Comparison of ENCODE assay signal across 10 cellular contexts in genomic region chr1:6083801-6084467, GRCh38. TPM values are rescaled to one million over a fixed set of nuclear protein-coding genes. Genes with fewer than 3 reads are reported as not detected.
DNase-seq lines count a peak whose midpoint lies in the region; FAIRE-seq and TF ChIP-seq lines count a peak whose summit lies in the region.
"Had no signal": no experiment of that assay in that cellular context is flagged by ENCODE, and none has a peak within 500 bp of the region (broad histone marks: within the 10 kb centered on the region; RNA-seq: fewer than 3 reads in every experiment).

No MANE protein-coding gene starts in this region.

- H4K91ac ChIP-seq in H1 (replicated peaks; ENCODE audit: insufficient read length, low read length) (no peak overlapping the region), neuronal stem cell (ENCODE audit: low read depth, low read length, poor library complexity) (no peak overlapping the region)

- no peaks in the 10 kb centered on the region for H3K23me2 ChIP-seq in H1 (ENCODE audit: low read depth, low read length)

- H3K14ac ChIP-seq in H1 (ENCODE audit: insufficient read length) (no peak overlapping the region), neuronal stem cell (ENCODE audit: low read length) (peak overlapping the region; percentile 57)

- H3K23ac ChIP-seq in H1 (ENCODE audit: insufficient read length) (no peak overlapping the region), neuronal stem cell (ENCODE audit: low read depth, low read length, poor library complexity) (no peak overlapping the region)

- H4K8ac ChIP-seq in H1 (ENCODE audit: extremely low read depth, insufficient read depth, low read length): no peak overlapping the region
- H4K8ac ChIP-seq in neuronal stem cell (ENCODE audit: low read depth, low read length): no peak overlapping the region

- H3K36me3 ChIP-seq in MG63: no peaks in the 10 kb centered on the region
- H3K36me3 ChIP-seq in H1 (ENCODE audit: control insufficient read depth in 2 of 4, insufficient read depth in 4 of 4, low read length in 3 of 4): no peaks in the 10 kb centered on the region
- H3K36me3 ChIP-seq in neuronal stem cell (replicated peaks in 1 of 2; ENCODE audit: control insufficient read depth in 2 of 2, insufficient read depth in 2 of 2, low read length in 2 of 2): no peaks in the 10 kb centered on the region

- no peak overlapping the region for H2BK120ac ChIP-seq in H1 (replicated peaks; ENCODE audit: low read depth, low read length)
- no peak overlapping the region for H2BK120ac ChIP-seq in neuronal stem cell (ENCODE audit: low read depth, low read length)

- DNase-seq in Ammon's horn (ENCODE audit: low spot score) (peak; percentile 48), MG63 (peak; percentile 58), H1 (ENCODE audit: low read depth in 1 of 2, low spot score in 2 of 2) (no peak), neuronal stem cell (ENCODE audit: low spot score) (no peak), NCI-H187 treated with DMSO at 0.1 percent for 48 hours (lab: John Stamatoyannopoulos, UW) (no peak), NOMO-1 (lab: John Stamatoyannopoulos, UW; ENCODE audit: unreplicated experiment in 2 of 2) (no peak), SHP77 treated with DMSO at 0.1 percent for 48 hours (lab: John Stamatoyannopoulos, UW) (no peak)
- no peak for DNase-seq in activated CD4-positive, alpha-beta T cell treated with anti-CD3 and anti-CD28 coated beads, Interleukin-2, amount 50 U/mL, for 1 hour
- DNase-seq: activated CD4-positive, alpha-beta T cell treated with anti-CD3 and anti-CD28 coated beads for 48 hours; stimulated activated CD4-positive, alpha-beta T cell treated with anti-CD3 and anti-CD28 coated beads, Interleukin-2, amount 100 ng/mL, for 48 hours had no signal

- no peak for TF ChIP-seq POLR2A in H1 (IDR thresholded peaks at IDR 0.05; ENCODE audit: control extremely low read depth in 1 of 2, low read depth in 2 of 2, low read length in 2 of 2)

- H3K4me2 ChIP-seq in H1 (ENCODE audit: insufficient read depth in 1 of 2, low read depth in 2 of 2, low read length in 2 of 2): no peak overlapping the region
- no peak overlapping the region for H3K4me2 ChIP-seq in neuronal stem cell (ENCODE audit: insufficient read depth, low read length, poor library complexity, severe bottlenecking)

- H3K27me3 ChIP-seq in MG63: no peaks in the 10 kb centered on the region
- 0 out of 7 replicates have a peak, but pooled peaks cover 0 to 2% (median 0%) of the 10 kb centered on the region in 4 experiments for H3K27me3 ChIP-seq in H1 (replicated peaks in 1 of 4; ENCODE audit: control insufficient read depth in 3 of 4, extremely low read depth in 1 of 4, insufficient read depth in 3 of 4, low read length in 3 of 4)
- H3K27me3 ChIP-seq in neuronal stem cell (ENCODE audit: control insufficient read depth in 3 of 3, insufficient read depth in 3 of 3, low read depth in 1 of 3, low read length in 3 of 3): peaks cover 0 to 47% (median 0%) of the 10 kb centered on the region in 3 experiments

- no peaks in the 10 kb centered on the region for H4K20me1 ChIP-seq in H1 (replicated peaks in 1 of 2; ENCODE audit: control insufficient read depth in 1 of 2, insufficient read depth in 2 of 2, low read length in 2 of 2)

- 0 out of 2 replicates have a peak overlapping the region, but pooled peaks have one; percentile 35 for H2BK5ac ChIP-seq in H1 (ENCODE audit: low read depth, low read length)
- no peak overlapping the region for H2BK5ac ChIP-seq in neuronal stem cell (ENCODE audit: low read length)

- no peak for TF ChIP-seq RAD21 in H1 (IDR thresholded peaks at IDR 0.05 in 1 of 2, conservative IDR thresholded peaks at IDR 0.05 in 1 of 2; ENCODE audit: low read depth in 2 of 2, low read length in 2 of 2)

- 77% methylated on average over 12 of the region's 12 CpGs; no CpG with 5 or more reads in 1 of the 2 experiments for WGBS in H1 (ENCODE audit: extremely low coverage in 1 of 2, insufficient coverage in 1 of 2, insufficient read length in 1 of 2, insufficient replicate concordance in 2 of 2, low coverage in 1 of 2, low lambda C conversion rate in 2 of 2, missing lambda C conversion rate in 1 of 2), 2 experiments
- no CpG with 5 or more reads among the region's 12 CpGs for WGBS in neuronal stem cell (ENCODE audit: extremely low coverage in 2 of 2, insufficient read length in 2 of 2, insufficient replicate concordance in 1 of 2), 2 donors

- POLR2A ChIA-PET in H1 (lab: Charles Lee; ENCODE audit: partially characterized antibody): interaction anchor here (1.0 kb wide), 1 partner anchor 10 kb away, joined by 3 read pairs; no protein-coding TSS in a partner anchor

- H3K4me1 ChIP-seq in H1 (replicated peaks in 1 of 4; ENCODE audit: control insufficient read depth in 3 of 4, insufficient read depth in 4 of 4, low read length in 3 of 4): peaks cover 0 to 5% (median 2%) of the 10 kb centered on the region in 4 experiments; a peak in 3 of 7 replicates
- peaks cover 0 to 20% of the 10 kb centered on the region in 2 donors for H3K4me1 ChIP-seq in neuronal stem cell (ENCODE audit: control insufficient read depth in 2 of 2, insufficient read depth in 1 of 2, low read depth in 1 of 2, low read length in 2 of 2)

- H3K79me1 ChIP-seq in H1 (ENCODE audit: low read depth, low read length) (no peaks in the 10 kb centered on the region), neuronal stem cell (ENCODE audit: low read depth, low read length) (no peaks in the 10 kb centered on the region)

- CTCF ChIA-PET in H1 (lab: Charles Lee; ENCODE audit: partially characterized antibody): interaction anchor here (0.8 to 5.9 kb wide), 14 partner anchors 10 to 265 kb away, joined by 3 to 38 read pairs (median 6); no protein-coding TSS in a partner anchor

- TF ChIP-seq EP300 in H1 (IDR thresholded peaks at IDR 0.05; ENCODE audit: borderline replicate concordance in 1 of 2, low read depth in 2 of 2, low read length in 2 of 2): no peak

- no peaks in the 10 kb centered on the region for H3K79me2 ChIP-seq in H1 (ENCODE audit: control insufficient read depth in 1 of 2, insufficient read depth in 2 of 2, low read length in 2 of 2)

- no peak overlapping the region for H2BK12ac ChIP-seq in H1 (ENCODE audit: low read depth, low read length)
- no peak overlapping the region for H2BK12ac ChIP-seq in neuronal stem cell (ENCODE audit: low read length)

- H3K4me3 ChIP-seq in MG63 (no peak overlapping the region), H1 (ENCODE audit: extremely low read depth in 1 of 4, insufficient read depth in 2 of 4, low read depth in 3 of 4, low read length in 4 of 4) (no peak overlapping the region), neuronal stem cell (ENCODE audit: low read length in 2 of 2) (no peak overlapping the region)

- H2BK20ac ChIP-seq in H1 (ENCODE audit: low read length): no peak overlapping the region

- H3K9me3 ChIP-seq in MG63 (no peaks in the 10 kb centered on the region), H1 (ENCODE audit: insufficient read depth in 2 of 2, low read depth in 1 of 2, low read length in 1 of 2) (no peaks in the 10 kb centered on the region), neuronal stem cell (replicated peaks in 1 of 2; ENCODE audit: control insufficient read depth in 2 of 2, insufficient read depth in 1 of 2, low read depth in 1 of 2, low read length in 2 of 2) (no peaks in the 10 kb centered on the region)

- no peak overlapping the region for H3K4ac ChIP-seq in H1 (replicated peaks; ENCODE audit: insufficient read length, low read depth, low read length)
- H3K4ac ChIP-seq in neuronal stem cell (ENCODE audit: low read length): no peak overlapping the region

- TF ChIP-seq CTCF in H1 (IDR thresholded peaks at IDR 0.05; ENCODE audit: control extremely low read depth in 1 of 3, insufficient read depth in 1 of 3, low read depth in 1 of 3, low read length in 3 of 3): no peak

- no peak overlapping the region for H2AK5ac ChIP-seq in H1 (ENCODE audit: low read depth, low read length)
- H2AK5ac ChIP-seq in neuronal stem cell (ENCODE audit: low read depth, low read length): no peak overlapping the region

- FAIRE-seq in H1 (lab: Jason Lieb, UNC): no peak

- no peak overlapping the region for H3K27ac ChIP-seq in H1 (ENCODE audit: low read depth, low read length)
- H3K27ac ChIP-seq in neuronal stem cell (replicated peaks; ENCODE audit: low read length): no peak overlapping the region

- H3K9ac ChIP-seq in H1 (replicated peaks in 1 of 4; ENCODE audit: extremely low read depth in 1 of 4, low read depth in 3 of 4, low read length in 3 of 4) (no peak overlapping the region), neuronal stem cell (ENCODE audit: low read depth, low read length, poor library complexity) (no peak overlapping the region)

- H2BK15ac ChIP-seq in H1 (ENCODE audit: low read length) (no peak overlapping the region), neuronal stem cell (ENCODE audit: low read length) (no peak overlapping the region)

- no peak overlapping the region for H2AFZ ChIP-seq in H1 (ENCODE audit: low read length)
- H2AFZ ChIP-seq in neuronal stem cell (ENCODE audit: low read length): peak overlapping the region; percentile 12

- H4K5ac ChIP-seq in H1 (ENCODE audit: insufficient read length, low read depth, low read length): no peak overlapping the region

- no peak overlapping the region for H3K18ac ChIP-seq in H1 (ENCODE audit: extremely low read depth, low read length)
- peak overlapping the region; percentile 67 for H3K18ac ChIP-seq in neuronal stem cell (ENCODE audit: low read length)

- no peak overlapping the region for H3K56ac ChIP-seq in H1 (replicated peaks; ENCODE audit: insufficient read length, low read depth, low read length)

TF ChIP-seq in H1, 55 proteins besides CTCF, POLR2A, EP300 and RAD21 (continues in another document):
- TF ChIP-seq FOSL1 (IDR thresholded peaks at IDR 0.05; ENCODE audit: insufficient read depth, low read depth, low read length): no peak
- TF ChIP-seq NANOG (IDR thresholded peaks at IDR 0.05; ENCODE audit: insufficient read depth, low read depth, low read length, poor library complexity, severe bottlenecking): no peak
- TF ChIP-seq MAFK (IDR thresholded peaks at IDR 0.05; ENCODE audit: low read depth, low read length): no peak

RNA-seq across cellular contexts. Expression of gene KCNAB2, which starts 38.2 kb away (rescaled TPM):
- 0.47 and 6.2 TPM in 2 replicates for total RNA-seq in MG63 (2014; rRNA removed; shearing (Covaris generic); ENCODE audit: low replicate concordance)
- 7.0 and 7.1 TPM in 2 replicates for total RNA-seq in H1 (2021; fragmentation: NEBNext Ultra II Directional; extraction: Animal tissue kit (Norgen Biotek cat#: 25700))
- polyA plus RNA-seq in H1 (2011; rRNA removed): 4.5 and 6.2 TPM in 2 replicates
- 5.9 TPM for polyA plus RNA-seq in H1 (2011; cell fraction: cytosol; rRNA removed)
- 19.4 TPM for polyA plus RNA-seq in H1 (2011; cell fraction: nucleus; rRNA removed)
- polyA plus RNA-seq in H1 (2012, experiment 1 of 2): 7.0 to 8.9 TPM (median 7.3 TPM) in 4 replicates
- polyA plus RNA-seq in H1 (2012, experiment 2 of 2): 5.2 TPM
- polyA plus RNA-seq in H1 (2013, experiment 1 of 2): 2.9 TPM
- polyA plus RNA-seq in H1 (2013, experiment 2 of 2): 2.9 TPM
- polyA minus RNA-seq in H1 (2011; rRNA and poly(A)+ RNA removed): 3.6 and 4.9 TPM in 2 replicates
- 5.2 TPM for polyA minus RNA-seq in H1 (2011; cell fraction: cytosol; rRNA and poly(A)+ RNA removed)
- 6.5 TPM for polyA minus RNA-seq in H1 (2011; cell fraction: nucleus; rRNA and poly(A)+ RNA removed)
- polyA plus RNA-seq in neuronal stem cell (2013, experiment 1 of 2): 5.4 TPM
- 6.0 TPM for polyA plus RNA-seq in neuronal stem cell (2013, experiment 2 of 2)

Comparison
In these comparisons a context has a peak if more than half of its experiments do, and no peak if none do; other contexts are left out.
1. DNase-seq: peak in Ammon's horn (single experiment) and MG63 (single experiment); none in H1 (0 of 2), neuronal stem cell (single experiment), activated CD4-positive, alpha-beta T cell treated with anti-CD3 and anti-CD28 coated beads, Interleukin-2, amount 50 U/mL, for 1 hour (single experiment), NCI-H187 treated with DMSO at 0.1 percent for 48 hours (single experiment), NOMO-1 (0 of 2) and SHP77 treated with DMSO at 0.1 percent for 48 hours (single experiment).